14 cellular contexts compared by ENCODE assay signal in genomic region chr16:10252155-10252554, GRCh38.
DNase-seq lines count a peak whose midpoint lies in the region; FAIRE-seq and TF ChIP-seq lines count a peak whose summit lies in the region.
"Had no signal": no experiment of that assay in that cellular context is flagged by ENCODE, and none has a peak within 500 bp of the region (broad histone marks: within the 10 kb centered on the region; RNA-seq: fewer than 3 reads in every experiment).

No MANE protein-coding gene starts in this region.

- no peak overlapping the region for H2AFZ ChIP-seq in neuronal stem cell (ENCODE audit: low read length)

- peak overlapping the region; percentile 42 for H4K91ac ChIP-seq in neuronal stem cell (ENCODE audit: low read depth, low read length, poor library complexity)

- peak overlapping the region; percentile 57 for H2AK5ac ChIP-seq in neuronal stem cell (ENCODE audit: low read depth, low read length)

- H3K4me1 ChIP-seq in Caco-2 (peaks cover 3% of the 10 kb centered on the region), neuronal stem cell (ENCODE audit: control insufficient read depth in 2 of 2, insufficient read depth in 1 of 2, low read depth in 1 of 2, low read length in 2 of 2) (peaks cover 0 to under 1% of the 10 kb centered on the region in 2 donors), colonic mucosa (no peaks in the 10 kb centered on the region)

- H2BK120ac ChIP-seq in neuronal stem cell (ENCODE audit: low read depth, low read length) = no peak overlapping the region

- peak overlapping the region; percentile 44 for H2BK15ac ChIP-seq in neuronal stem cell (ENCODE audit: low read length)

- peak overlapping the region; percentile 66 for H3K18ac ChIP-seq in neuronal stem cell (ENCODE audit: low read length)

- CTCF ChIA-PET in Caco-2 (lab: Charles Lee) = no interaction called here

- TF ChIP-seq CTCF in Caco-2 (IDR thresholded peaks at IDR 0.05; ENCODE audit: insufficient read depth in 1 of 2, low read depth in 1 of 2, low read length in 1 of 2, severe bottlenecking in 1 of 2, unreplicated experiment in 1 of 2) (no peak), D721Med (IDR thresholded peaks at IDR 0.05; ENCODE audit: insufficient read depth, missing control alignments) (no peak), WERI-Rb-1 (IDR thresholded peaks at IDR 0.05; ENCODE audit: low read depth, low read length) (no peak), colonic mucosa (IDR thresholded peaks at IDR 0.05) (no peak)

- H3K27me3 Mint-ChIP-seq in Caco-2 (ENCODE audit: insufficient read depth, unreplicated experiment) = no peaks in the 10 kb centered on the region
- H3K27me3 Mint-ChIP-seq: B cell had no signal

- FAIRE-seq in D721Med (lab: Jason Lieb, UNC) = no peak

- H3K9ac ChIP-seq in neuronal stem cell (ENCODE audit: low read depth, low read length, poor library complexity) = no peak overlapping the region
- no peak overlapping the region for H3K9ac ChIP-seq in colonic mucosa (ENCODE audit: low read depth in 2 of 2, low read length in 2 of 2)
- H3K9ac ChIP-seq: BLaER1 treated with 17β-estradiol and CSF1 and Interleukin-3, amounts not matched to agents 10 nM and 100 nM had no signal

- H4K8ac ChIP-seq in neuronal stem cell (ENCODE audit: low read depth, low read length) = no peak overlapping the region

- no peak overlapping the region for H3K27ac ChIP-seq in WERI-Rb-1
- no peak overlapping the region for H3K27ac ChIP-seq in neuronal stem cell (replicated peaks; ENCODE audit: low read length)
- H3K27ac ChIP-seq in colonic mucosa = no peak overlapping the region
- H3K27ac ChIP-seq: BLaER1 treated with 17β-estradiol and CSF1 and Interleukin-3, amounts not matched to agents 10 nM and 100 nM had no signal

- no peak overlapping the region for H3K4me3 Mint-ChIP-seq in Caco-2 (ENCODE audit: unreplicated experiment)
- H3K4me3 Mint-ChIP-seq: B cell; CD8-positive, alpha-beta T cell had no signal

- H2BK12ac ChIP-seq in neuronal stem cell (ENCODE audit: low read length) = no peak overlapping the region

- no peaks in the 10 kb centered on the region for H3K79me1 ChIP-seq in neuronal stem cell (ENCODE audit: low read depth, low read length)

- no peaks in the 10 kb centered on the region for H3K9me3 ChIP-seq in Caco-2
- no peaks in the 10 kb centered on the region for H3K9me3 ChIP-seq in WERI-Rb-1 (ENCODE audit: severe bottlenecking)
- no peaks in the 10 kb centered on the region for H3K9me3 ChIP-seq in neuronal stem cell (replicated peaks in 1 of 2; ENCODE audit: control insufficient read depth in 2 of 2, insufficient read depth in 1 of 2, low read depth in 1 of 2, low read length in 2 of 2)
- no peaks in the 10 kb centered on the region for H3K9me3 ChIP-seq in colonic mucosa
- H3K9me3 ChIP-seq: BLaER1 treated with 17β-estradiol and CSF1 and Interleukin-3, amounts not matched to agents 10 nM and 100 nM had no signal

- POLR2A ChIA-PET in Caco-2 (lab: Charles Lee) = no interaction called here

- H3K4me1 Mint-ChIP-seq in Caco-2 (ENCODE audit: low read depth, unreplicated experiment) = peaks cover 15% of the 10 kb centered on the region

- H3K36me3 ChIP-seq in Caco-2 (ENCODE audit: control insufficient read depth, insufficient read depth, low read length) (no peaks in the 10 kb centered on the region), WERI-Rb-1 (no peaks in the 10 kb centered on the region), neuronal stem cell (replicated peaks in 1 of 2; ENCODE audit: control insufficient read depth in 2 of 2, insufficient read depth in 2 of 2, low read length in 2 of 2) (no peaks in the 10 kb centered on the region), colonic mucosa (no peaks in the 10 kb centered on the region)
- H3K36me3 ChIP-seq: BLaER1 treated with 17β-estradiol and CSF1 and Interleukin-3, amounts not matched to agents 10 nM and 100 nM had no signal

- BruUV-seq in Caco-2 (replicated peaks; lab: Mats Ljungman, UMichigan) = no TSS peak

- no peak overlapping the region for H3K4me2 ChIP-seq in neuronal stem cell (ENCODE audit: insufficient read depth, low read length, poor library complexity, severe bottlenecking)
- H3K4me2 ChIP-seq: BLaER1 treated with 17β-estradiol and CSF1 and Interleukin-3, amounts not matched to agents 10 nM and 100 nM had no signal

- H3K27me3 ChIP-seq in Caco-2 (replicated peaks; ENCODE audit: control insufficient read depth, insufficient read depth, low read length) (no peaks in the 10 kb centered on the region), WERI-Rb-1 (ENCODE audit: insufficient read depth, low read depth, severe bottlenecking) (no peaks in the 10 kb centered on the region), neuronal stem cell (ENCODE audit: control insufficient read depth in 3 of 3, insufficient read depth in 3 of 3, low read depth in 1 of 3, low read length in 3 of 3) (peaks cover 0 to 4% (median 0%) of the 10 kb centered on the region in 3 experiments), colonic mucosa (no peaks in the 10 kb centered on the region)
- H3K27me3 ChIP-seq: BLaER1 treated with 17β-estradiol and CSF1 and Interleukin-3, amounts not matched to agents 10 nM and 100 nM had no signal

- H3K14ac ChIP-seq in neuronal stem cell (ENCODE audit: low read length) = peak overlapping the region; percentile 11

- intact Hi-C loops in Caco-2 (cut with micrococcal nuclease; ENCODE audit: unreplicated experiment) (no loop called here), colonic mucosa (cut with DNase I) (loop anchor here (10.0 kb wide), 1 partner anchor 483 kb away; no protein-coding TSS in a partner anchor)

- peaks cover 6% of the 10 kb centered on the region for H3K36me3 Mint-ChIP-seq in Caco-2 (ENCODE audit: insufficient read depth, unreplicated experiment)
- H3K36me3 Mint-ChIP-seq: CD8-positive, alpha-beta T cell had no signal

- H3K9me3 Mint-ChIP-seq in Caco-2 (ENCODE audit: unreplicated experiment) = peaks cover 13% of the 10 kb centered on the region
- H3K9me3 Mint-ChIP-seq: CD8-positive, alpha-beta T cell had no signal

- DNase-seq in Caco-2 (no peak), D721Med (ENCODE audit: insufficient read length, low spot score) (peak; percentile 67), WERI-Rb-1 (peak; percentile 75), neuronal stem cell (ENCODE audit: low spot score) (no peak), cortex of kidney (lab: John Stamatoyannopoulos, UW) (no peak), DMS153 (lab: John Stamatoyannopoulos, UW) (no peak), colonic mucosa (no peak)
- DNase-seq: CD8-positive, alpha-beta T cell; DMS79 treated with DMSO at 0.1 percent for 48 hours; GF-D8; GOT3; H7 had no signal

- H3K4me3 ChIP-seq in Caco-2 (ENCODE audit: low read depth, low read length) (no peak overlapping the region), WERI-Rb-1 (ENCODE audit: low read depth, low read length) (no peak overlapping the region), neuronal stem cell (ENCODE audit: low read length in 2 of 2) (no peak overlapping the region), colonic mucosa (no peak overlapping the region)
- H3K4me3 ChIP-seq: BLaER1 treated with 17β-estradiol and CSF1 and Interleukin-3, amounts not matched to agents 10 nM and 100 nM had no signal

- WGBS in neuronal stem cell (ENCODE audit: extremely low coverage in 2 of 2, insufficient read length in 2 of 2, insufficient replicate concordance in 1 of 2), 2 donors = no CpG with 5 or more reads among the region's 31 CpGs

- H3K4ac ChIP-seq in neuronal stem cell (ENCODE audit: low read length) = peak overlapping the region; percentile 6

- H2BK5ac ChIP-seq in neuronal stem cell (ENCODE audit: low read length) = peak overlapping the region; percentile 40

- peak overlapping the region; percentile 85 for H3K27ac Mint-ChIP-seq in Caco-2 (ENCODE audit: unreplicated experiment)
- H3K27ac Mint-ChIP-seq: B cell; CD8-positive, alpha-beta T cell had no signal

- peak overlapping the region; percentile 57 for H3K23ac ChIP-seq in neuronal stem cell (ENCODE audit: low read depth, low read length, poor library complexity)

Comparison
In these comparisons a context has a peak if more than half of its experiments do, and no peak if none do; other contexts are left out.
1. DNase-seq: peak in D721Med (single experiment) and WERI-Rb-1 (single experiment); none in Caco-2 (0 of 2), neuronal stem cell (single experiment), cortex of kidney (single experiment), DMS153 (single experiment) and colonic mucosa (single experiment).